In the genomic region with DNA sequence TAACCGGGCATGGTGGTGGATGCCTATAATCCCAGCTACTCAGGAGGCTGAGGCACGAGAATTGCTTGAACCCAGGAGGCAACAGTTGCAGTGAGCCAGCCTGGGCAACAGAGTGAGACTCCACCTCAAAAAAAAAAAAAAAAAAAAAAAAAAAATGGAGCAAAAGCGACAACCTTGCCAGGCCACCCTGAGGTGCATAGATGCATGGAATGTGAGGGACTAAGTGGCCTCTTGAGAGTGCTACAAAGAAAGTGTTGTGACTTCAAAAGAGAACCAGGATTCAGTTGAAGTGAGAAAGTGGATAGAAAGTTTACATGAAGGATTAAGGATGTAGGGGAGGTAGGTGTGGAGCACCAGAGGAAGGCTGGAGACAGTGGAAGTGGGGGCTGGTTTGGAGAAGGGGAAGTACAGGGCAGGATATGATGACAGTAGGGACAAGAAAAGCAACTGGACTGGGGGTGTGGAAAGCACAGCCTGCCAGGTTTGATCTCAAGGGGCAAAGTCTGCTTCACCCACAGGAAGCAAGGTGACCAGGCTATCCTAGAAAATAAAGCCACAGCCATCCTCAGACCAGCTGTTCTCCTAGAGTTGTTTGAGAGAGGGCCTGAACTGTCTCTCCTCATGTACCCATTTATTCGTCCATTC, we compare ENCODE assay signal across 20 cellular contexts. TPM values are rescaled to one million over a fixed set of nuclear protein-coding genes. Genes with fewer than 3 reads are reported as not detected.
A peak's percentile ranks its signal among the peaks of the same experiment; 100 is the strongest.
DNase-seq lines count a peak whose midpoint lies in the region; ATAC-seq and TF ChIP-seq lines count a peak whose summit lies in the region.
"Had no signal": no experiment of that assay in that cellular context is flagged by ENCODE, and none has a peak within 500 bp of the region (broad histone marks: within the 10 kb centered on the region; RNA-seq: fewer than 3 reads in every experiment).

No MANE protein-coding gene starts in this region.

- no peaks in the 10 kb centered on the region for H3K4me1 ChIP-seq in PC-9 (replicated peaks; ENCODE audit: insufficient read depth)
- H3K4me1 ChIP-seq: adrenal gland, breast epithelium, colonic mucosa had no signal

- no peaks in the 10 kb centered on the region for H3K9me3 ChIP-seq in PC-9 (ENCODE audit: insufficient read depth, low read depth)
- H3K9me3 ChIP-seq: adrenal gland, breast epithelium, colonic mucosa had no signal

- no peaks in the 10 kb centered on the region for H3F3A ChIP-seq in PC-9 (ENCODE audit: insufficient read depth, low read depth)

- intact Hi-C loops in PC-9 (cut with micrococcal nuclease; ENCODE audit: unreplicated experiment): no loop called here

- ATAC-seq in GM19397 (IDR thresholded peaks at IDR 0.05; ENCODE audit: unreplicated experiment) (no peak), GM21786 (IDR thresholded peaks at IDR 0.05; ENCODE audit: unreplicated experiment) (no peak)
- ATAC-seq: K562 had no signal

- no peak overlapping the region for H3K27ac ChIP-seq in PC-9
- H3K27ac ChIP-seq: adrenal gland, breast epithelium, colonic mucosa had no signal

- DNase-seq in Ammon's horn (ENCODE audit: low spot score) (peak; percentile 28), HT1080 (ENCODE audit: low read depth) (peak; percentile 23), UCSD-AML1 (lab: John Stamatoyannopoulos, UW; ENCODE audit: unreplicated experiment) (peak; percentile 35), myocyte (ENCODE audit: low read depth) (peak; percentile 18), PC-9 (no peak), OCI-M1 (lab: John Stamatoyannopoulos, UW) (no peak)
- DNase-seq: activated B cell treated with CpG ODN at 0.5 μM for 24 hours; activated CD4-positive, alpha-beta memory T cell treated with anti-CD3 and anti-CD28 coated beads for 36 hours; activated T-cell treated with anti-CD3 and anti-CD28 coated beads for 4 hours; CD4-positive, alpha-beta T cell; colonic mucosa; NCI-H1092 treated with DMSO at 0.1 percent for 48 hours; NCI-H2081 had no signal

- H3K4me3 ChIP-seq in PC-9: no peak overlapping the region
- H3K4me3 ChIP-seq: adrenal gland, breast epithelium, colonic mucosa, K562 had no signal

- no peak for TF ChIP-seq CTCF in PC-9 (conservative IDR thresholded peaks at IDR 0.05)

- no peaks in the 10 kb centered on the region for H3K79me2 ChIP-seq in PC-9 (ENCODE audit: low read depth)

- H3K27me3 ChIP-seq in PC-9 (ENCODE audit: insufficient read depth, low read depth): no peaks in the 10 kb centered on the region
- H3K27me3 ChIP-seq: adrenal gland, breast epithelium, colonic mucosa had no signal

- H4K20me1 ChIP-seq in PC-9 (ENCODE audit: insufficient read depth): no peaks in the 10 kb centered on the region

- BruUV-seq in PC-9 (replicated peaks; lab: Mats Ljungman, UMichigan): no TSS peak

- H3K4me2 ChIP-seq in PC-9: no peak overlapping the region

- H3K36me3 ChIP-seq in PC-9 (ENCODE audit: low read depth): no peaks in the 10 kb centered on the region
- H3K36me3 ChIP-seq: adrenal gland, breast epithelium, colonic mucosa had no signal

- H3K9me2 ChIP-seq in PC-9 (ENCODE audit: insufficient read depth): no peaks in the 10 kb centered on the region

- CTCF ChIA-PET in PC-9 (lab: Charles Lee): no interaction called here

- POLR2A ChIA-PET in PC-9 (lab: Charles Lee; ENCODE audit: unreplicated experiment): no interaction called here

- H2AFZ ChIP-seq in PC-9: no peak overlapping the region

RNA-seq across cellular contexts. Expression of a gene that starts 36.0 kb away (rescaled TPM):
- 0.20 TPM in 1 of 2 replicates, not detected in the other for total RNA-seq in HT1080 (2014; rRNA removed; shearing (Covaris generic))
- not detected in 2 replicates for polyA plus RNA-seq in HT1080 (2015; cell fraction: cytosol; rRNA removed)
- not detected in 2 replicates for polyA plus RNA-seq in HT1080 (2015; cell fraction: nucleus; rRNA removed)
- total RNA-seq in myocyte (not detected in 2 replicates), PC-9 (2021) (not detected in 2 replicates)
- 0.14 TPM for polyA plus RNA-seq in myocyte (2012)
- total RNA-seq: activated B cell treated with CpG ODN at 0.5 μM for 24 hours; activated CD4-positive, alpha-beta memory T cell treated with anti-CD3 and anti-CD28 coated beads for 36 hours; CD4-positive, alpha-beta T cell; K562; SK-MEL-5 had no signal
- polyA plus RNA-seq: H1, K562 had no signal

Comparison
In these comparisons a context has a peak if more than half of its experiments do, and no peak if none do; other contexts are left out.
1. DNase-seq: peak in Ammon's horn (single experiment), HT1080 (single experiment), UCSD-AML1 (single experiment) and myocyte (single experiment); none in PC-9 (0 of 2) and OCI-M1 (single experiment).